ENCODE assay signal across 13 cellular contexts in genomic region chr2:211367252-211367651, GRCh38.
DNase-seq lines count a peak whose midpoint lies in the region; ATAC-seq and TF ChIP-seq lines count a peak whose summit lies in the region.
"Had no signal": no experiment of that assay in that cellular context is flagged by ENCODE, and none has a peak within 500 bp of the region (broad histone marks: within the 10 kb centered on the region; RNA-seq: fewer than 3 reads in every experiment).

No MANE protein-coding gene starts in this region.

- TF ChIP-seq CTCF in RWPE2 (IDR thresholded peaks at IDR 0.05; ENCODE audit: poor library complexity, severe bottlenecking) (no peak), GM13977 (IDR thresholded peaks at IDR 0.05; ENCODE audit: extremely low read depth, insufficient read depth, missing control alignments) (no peak), Peyer's patch (IDR thresholded peaks at IDR 0.05) (no peak)

- in situ Hi-C loops in GM13977 (cut with MboI; ENCODE audit: low pct_unique_long_range_greater_than_20kb, low sequenced_read_pairs, unreplicated experiment): no loop called here

- H3K27me3 ChIP-seq in RWPE2 (ENCODE audit: insufficient read depth, poor library complexity, severe bottlenecking): no peaks in the 10 kb centered on the region
- no peaks in the 10 kb centered on the region for H3K27me3 ChIP-seq in Peyer's patch
- H3K27me3 ChIP-seq: adrenal gland had no signal

- TF ChIP-seq POLR2A in Peyer's patch (IDR thresholded peaks at IDR 0.05): no peak

- H3K27ac ChIP-seq in RWPE2 (ENCODE audit: poor library complexity, severe bottlenecking) (peak overlapping the region; percentile 28), Peyer's patch (no peak overlapping the region)
- H3K27ac ChIP-seq: adrenal gland, HL-60, SK-N-MC had no signal

- peaks cover 8% of the 10 kb centered on the region for H3K4me1 ChIP-seq in RWPE2 (ENCODE audit: insufficient read depth, poor library complexity, severe bottlenecking)
- no peaks in the 10 kb centered on the region for H3K4me1 ChIP-seq in Peyer's patch
- H3K4me1 ChIP-seq: adrenal gland had no signal

- DNase-seq in NCI-H146 (lab: John Stamatoyannopoulos, UW) (peak; percentile 55), NCI-H146 treated with DMSO at 0.1 percent for 48 hours (lab: John Stamatoyannopoulos, UW; ENCODE audit: unreplicated experiment) (no peak), RWPE2 (ENCODE audit: low spot score) (no peak), renal cortical epithelial cell (ENCODE audit: low read depth) (peak; percentile 89), GM13977 (ENCODE audit: low spot score) (no peak), Peyer's patch (no peak), OCI-M2 (lab: John Stamatoyannopoulos, UW; ENCODE audit: unreplicated experiment) (no peak)
- DNase-seq: adrenal gland, DND-41, NCI-H2029 had no signal

- H3K4me3 ChIP-seq in RWPE2 (ENCODE audit: severe bottlenecking): no peak overlapping the region
- no peak overlapping the region for H3K4me3 ChIP-seq in Peyer's patch
- H3K4me3 ChIP-seq: adrenal gland, SK-N-MC had no signal

- H3K36me3 ChIP-seq in RWPE2 (ENCODE audit: low read depth) (no peaks in the 10 kb centered on the region), Peyer's patch (no peaks in the 10 kb centered on the region)
- H3K36me3 ChIP-seq: adrenal gland had no signal

- H3K9me3 ChIP-seq in RWPE2 (ENCODE audit: severe bottlenecking): no peaks in the 10 kb centered on the region
- no peaks in the 10 kb centered on the region for H3K9me3 ChIP-seq in Peyer's patch
- H3K9me3 ChIP-seq: adrenal gland had no signal

- peak; percentile 9 for ATAC-seq in HG03521 (IDR thresholded peaks at IDR 0.05; ENCODE audit: unreplicated experiment)
- ATAC-seq in RWPE2 (ENCODE audit: low read depth): peak; percentile 62

Comparison
In these comparisons a context has a peak if more than half of its experiments do, and no peak if none do; other contexts are left out.
1. DNase-seq: peak in NCI-H146 (single experiment) and renal cortical epithelial cell (single experiment); none in NCI-H146 treated with DMSO at 0.1 percent for 48 hours (single experiment), RWPE2 (single experiment), GM13977 (single experiment), Peyer's patch (0 of 3) and OCI-M2 (single experiment).